Comparison of ENCODE assay signal across 21 cellular contexts in genomic region chr20:62424249-62425109, GRCh38. TPM values are rescaled to one million over a fixed set of nuclear protein-coding genes. Genes with fewer than 3 reads are reported as not detected.
DNase-seq lines count a peak whose midpoint lies in the region; ATAC-seq and TF ChIP-seq lines count a peak whose summit lies in the region.
"Had no signal": no experiment of that assay in that cellular context is flagged by ENCODE, and none has a peak within 500 bp of the region (broad histone marks: within the 10 kb centered on the region; RNA-seq: fewer than 3 reads in every experiment).

No MANE protein-coding gene starts in this region.

- H3K27me3 Mint-ChIP-seq in CD4-positive, alpha-beta T cell = no peaks in the 10 kb centered on the region
- H3K27me3 Mint-ChIP-seq: CD4-positive, CD25-positive, alpha-beta regulatory T cell had no signal

- H3K36me3 ChIP-seq in PC-3 (ENCODE audit: low read depth, low read length) (no peaks in the 10 kb centered on the region), hepatocyte (replicated peaks; ENCODE audit: insufficient read depth, low read depth) (no peaks in the 10 kb centered on the region), thyroid gland (no peaks in the 10 kb centered on the region)
- H3K36me3 ChIP-seq: HAP-1 had no signal

- H3K9me2 ChIP-seq in PC-3 (replicated peaks; ENCODE audit: low read length) (no peaks in the 10 kb centered on the region), hepatocyte (replicated peaks; ENCODE audit: insufficient read depth) (no peaks in the 10 kb centered on the region)

- H3K79me2 ChIP-seq in PC-3 (ENCODE audit: low read length) = 0 out of 2 replicates have a peak, but pooled peaks cover 5% of the 10 kb centered on the region
- H3K79me2 ChIP-seq in hepatocyte = peaks cover 8% of the 10 kb centered on the region

- no peak for TF ChIP-seq POLR2A in thyroid gland (IDR thresholded peaks at IDR 0.05)

- TF ChIP-seq CTCF in PC-3 (conservative IDR thresholded peaks at IDR 0.05; ENCODE audit: low read depth, low read length) (no peak), hepatocyte (IDR thresholded peaks at IDR 0.05; ENCODE audit: poor library complexity) (no peak), thyroid gland (IDR thresholded peaks at IDR 0.05) (no peak)
- no peak for TF ChIP-seq CTCF in CD4-positive, alpha-beta T cell (IDR thresholded peaks at IDR 0.05)

- H3K4me1 ChIP-seq in PC-3 (ENCODE audit: insufficient read depth, low read length) (peaks cover 29% of the 10 kb centered on the region), hepatocyte (ENCODE audit: insufficient read depth) (peaks cover 48% of the 10 kb centered on the region), thyroid gland (peaks cover 39 to 51% of the 10 kb centered on the region in 2 donors)
- H3K4me1 ChIP-seq: HAP-1 had no signal

- CTCF ChIA-PET in PC-3 (lab: Charles Lee) = interaction anchor here (0.6 kb wide), 1 partner anchor 386 kb away, joined by 4 read pairs; no protein-coding TSS in a partner anchor
- CTCF ChIA-PET in CD4-positive, alpha-beta T cell (lab: Charles Lee) = no interaction called here

- H2AFZ ChIP-seq in PC-3 (ENCODE audit: low read length) (no peak overlapping the region), hepatocyte (no peak overlapping the region)

- H3K4me3 Mint-ChIP-seq in CD4-positive, alpha-beta T cell = no peak overlapping the region
- H3K4me3 Mint-ChIP-seq: CD4-positive, CD25-positive, alpha-beta regulatory T cell had no signal

- 68% methylated on average over 21 of the region's 23 CpGs for whole genome bisulfite sequencing in hepatocyte (ENCODE audit: low lambda C conversion rate, missing lambda C conversion rate)
- WGBS in thyroid gland, 2 donors = 45 to 61% methylated on average over 9 to 22 of the region's 23 CpGs

- POLR2A ChIA-PET in PC-3 (lab: Charles Lee; ENCODE audit: unreplicated experiment) = no interaction called here
- POLR2A ChIA-PET in CD4-positive, alpha-beta T cell (lab: Charles Lee) = no interaction called here

- intact Hi-C loops in PC-3 (cut with micrococcal nuclease) (no loop called here), thyroid gland (cut with DNase I) (no loop called here)
- intact Hi-C loops in CD4-positive, alpha-beta T cell (cut with DNase I, micrococcal nuclease) = no loop called here

- H3K4me3 ChIP-seq in PC-3 (ENCODE audit: low read length) (no peak overlapping the region), hepatocyte (no peak overlapping the region), thyroid gland (replicated peaks in 1 of 3) (no peak overlapping the region)
- H3K4me3 ChIP-seq: HAP-1 had no signal

- ATAC-seq in PC-3 (no peak), GM21381 (IDR thresholded peaks at IDR 0.05; ENCODE audit: unreplicated experiment) (no peak)
- no peak for ATAC-seq in CD4-positive, alpha-beta T cell (ENCODE audit: poor library complexity)
- ATAC-seq: Right ventricle myocardium inferior had no signal

- H3K27me3 ChIP-seq in PC-3 (ENCODE audit: low read length) (no peaks in the 10 kb centered on the region), hepatocyte (no peaks in the 10 kb centered on the region), thyroid gland (no peaks in the 10 kb centered on the region)
- H3K27me3 ChIP-seq in CD4-positive, alpha-beta T cell (ENCODE audit: control insufficient read depth, insufficient read depth, low read length) = no peaks in the 10 kb centered on the region

- H3K4me2 ChIP-seq in PC-3 (ENCODE audit: low read length) (no peak overlapping the region), hepatocyte (peak overlapping the region; percentile 46)
- H3K4me2 ChIP-seq: KMS-11 had no signal

- no peaks in the 10 kb centered on the region for H3K4me1 Mint-ChIP-seq in CD4-positive, alpha-beta T cell (ENCODE audit: low read depth)
- H3K4me1 Mint-ChIP-seq: CD4-positive, CD25-positive, alpha-beta regulatory T cell had no signal

- no peaks in the 10 kb centered on the region for H3K9me3 Mint-ChIP-seq in CD4-positive, alpha-beta T cell
- H3K9me3 Mint-ChIP-seq: CD4-positive, CD25-positive, alpha-beta regulatory T cell had no signal

- H3K27ac Mint-ChIP-seq in CD4-positive, alpha-beta T cell = no peak overlapping the region
- H3K27ac Mint-ChIP-seq: CD4-positive, CD25-positive, alpha-beta regulatory T cell had no signal

- H4K20me1 ChIP-seq in PC-3 (ENCODE audit: low read length) = no peaks in the 10 kb centered on the region
- no peaks in the 10 kb centered on the region for H4K20me1 ChIP-seq in hepatocyte (ENCODE audit: insufficient read depth, poor library complexity, severe bottlenecking)

- H3K36me3 Mint-ChIP-seq in CD4-positive, alpha-beta T cell (ENCODE audit: low read depth) = no peaks in the 10 kb centered on the region
- H3K36me3 Mint-ChIP-seq: CD4-positive, CD25-positive, alpha-beta regulatory T cell had no signal

- H3F3A ChIP-seq in PC-3 (ENCODE audit: low read length, unreplicated experiment) = no peaks in the 10 kb centered on the region

- no peaks in the 10 kb centered on the region for H3K9me3 ChIP-seq in PC-3 (ENCODE audit: low read length)
- no peaks in the 10 kb centered on the region for H3K9me3 ChIP-seq in hepatocyte (ENCODE audit: low read depth)
- no peaks in the 10 kb centered on the region for H3K9me3 ChIP-seq in thyroid gland
- no peaks in the 10 kb centered on the region for H3K9me3 ChIP-seq in CD4-positive, alpha-beta T cell (ENCODE audit: control insufficient read depth, low read length)
- H3K9me3 ChIP-seq: HAP-1 had no signal

- H3K27ac ChIP-seq in PC-3 (ENCODE audit: low read length) = no peak overlapping the region
- peak overlapping the region; percentile 55 for H3K27ac ChIP-seq in hepatocyte
- peak overlapping the region in 2 of 3 donors; percentile 29 to 33 for H3K27ac ChIP-seq in thyroid gland
- H3K27ac ChIP-seq in CD4-positive, alpha-beta T cell (ENCODE audit: low read depth, low read length) = no peak overlapping the region
- H3K27ac ChIP-seq: KMS-11 had no signal

- BruUV-seq in PC-3 (replicated peaks; lab: Mats Ljungman, UMichigan) = no TSS peak

- no peak overlapping the region for H3K9ac ChIP-seq in PC-3 (ENCODE audit: low read length)
- H3K9ac ChIP-seq: KMS-11 had no signal

- DNase-seq in PC-3 (peak; percentile 22), hepatocyte (ENCODE audit: low spot score) (no peak), thyroid gland (peak; percentile 67 to 73)
- no peak for DNase-seq in CD4-positive, alpha-beta T cell
- DNase-seq: CD4-positive, CD25-positive, alpha-beta regulatory T cell; COR-L47; DMS 273 treated with DMSO at 0.1 percent for 48 hours; DMS79 treated with DMSO at 0.1 percent for 48 hours; IMR-90; NCI-H1105; NCI-H146; NCI-H2029; NCI-H226; NCI-H524; NCI-H82 had no signal

RNA-seq across cellular contexts. Expression of gene RBBP8NL, which starts 2.9 kb away (rescaled TPM):
- total RNA-seq in PC-3 (2014; rRNA removed) = 9.3 and 9.4 TPM in 2 replicates
- total RNA-seq in hepatocyte = 4.1 and 5.7 TPM in 2 replicates
- polyA plus RNA-seq in hepatocyte = 6.4 and 6.9 TPM in 2 replicates
- total RNA-seq in thyroid gland = 1 to 10 TPM; 1.1 to 6.0 (median 4.6) TPM
- not detected for total RNA-seq in CD4-positive, alpha-beta T cell
- total RNA-seq: CD4-positive, CD25-positive, alpha-beta regulatory T cell; HT1080; IMR-90; Right ventricle myocardium inferior had no signal
- polyA plus RNA-seq: BJ; CD4-positive, CD25-positive, alpha-beta regulatory T cell; IMR-90 had no signal

RNA-seq across cellular contexts. Expression of gene CABLES2, which starts 17.4 kb away (rescaled TPM):
- total RNA-seq in PC-3 (2014; rRNA removed) = 12.4 and 13.5 TPM in 2 replicates
- 8.6 and 12.0 TPM in 2 replicates for total RNA-seq in hepatocyte
- polyA plus RNA-seq in hepatocyte = 17.7 and 19.1 TPM in 2 replicates
- 1 to 10 TPM; 5.8 to 8.5 (median 7.7) TPM for total RNA-seq in thyroid gland
- 1 to 10 TPM; 4.4 TPM for total RNA-seq in CD4-positive, alpha-beta T cell

RNA-seq across cellular contexts. Expression of gene RPS21, which starts 37.6 kb away (rescaled TPM):
- total RNA-seq in PC-3 (2014; rRNA removed) = 1,250 and 1,945 TPM in 2 replicates
- 1,754 and 2,772 TPM in 2 replicates for total RNA-seq in hepatocyte
- polyA plus RNA-seq in hepatocyte = 444 and 460 TPM in 2 replicates
- total RNA-seq in thyroid gland = 1,000 to 10,000 TPM; 1,818 to 3,649 (median 2,349) TPM
- total RNA-seq in CD4-positive, alpha-beta T cell = 1,000 to 10,000 TPM; 3,015 to 3,210 TPM

RNA-seq across cellular contexts. Expression of gene GATA5, which starts 51.3 kb away (rescaled TPM):
- total RNA-seq in PC-3 (2014; rRNA removed) = 0.18 and 0.46 TPM in 2 replicates
- total RNA-seq in hepatocyte = 22.2 and 28.7 TPM in 2 replicates
- 43.5 and 53.6 TPM in 2 replicates for polyA plus RNA-seq in hepatocyte
- under 1 TPM in 3 of 4 donors, not detected in 1; 0.33 to 0.67 (median 0.54) TPM for total RNA-seq in thyroid gland
- total RNA-seq in CD4-positive, alpha-beta T cell = not detected
- total RNA-seq: CD4-positive, CD25-positive, alpha-beta regulatory T cell; HT1080; IMR-90 had no signal
- polyA plus RNA-seq: BJ; CD4-positive, CD25-positive, alpha-beta regulatory T cell; IMR-90 had no signal

RNA-seq across cellular contexts. Expression of gene LAMA5, which starts 57.4 kb away (rescaled TPM):
- total RNA-seq in PC-3 (2014; rRNA removed) (196 and 308 TPM in 2 replicates), hepatocyte (44.6 and 71.3 TPM in 2 replicates), thyroid gland (100 to 1,000 TPM in 3 of 4 donors, 10 to 100 TPM in 1; 93.9 to 179 (median 117) TPM)
- polyA plus RNA-seq in hepatocyte = 252 and 313 TPM in 2 replicates
- total RNA-seq in CD4-positive, alpha-beta T cell = under 1 TPM; 0.16 to 0.78 TPM

Comparison
In these comparisons a context has a peak if more than half of its experiments do, and no peak if none do; other contexts are left out.
1. DNase-seq: peak in PC-3 (single experiment) and thyroid gland (2 of 2); none in hepatocyte (single experiment) and CD4-positive, alpha-beta T cell (0 of 10).
2. H3K27ac ChIP-seq: peak in hepatocyte (single experiment) and thyroid gland (2 of 3); none in PC-3 (single experiment) and CD4-positive, alpha-beta T cell (single experiment).